Comparison of ENCODE assay signal across 14 cellular contexts in the genomic region with DNA sequence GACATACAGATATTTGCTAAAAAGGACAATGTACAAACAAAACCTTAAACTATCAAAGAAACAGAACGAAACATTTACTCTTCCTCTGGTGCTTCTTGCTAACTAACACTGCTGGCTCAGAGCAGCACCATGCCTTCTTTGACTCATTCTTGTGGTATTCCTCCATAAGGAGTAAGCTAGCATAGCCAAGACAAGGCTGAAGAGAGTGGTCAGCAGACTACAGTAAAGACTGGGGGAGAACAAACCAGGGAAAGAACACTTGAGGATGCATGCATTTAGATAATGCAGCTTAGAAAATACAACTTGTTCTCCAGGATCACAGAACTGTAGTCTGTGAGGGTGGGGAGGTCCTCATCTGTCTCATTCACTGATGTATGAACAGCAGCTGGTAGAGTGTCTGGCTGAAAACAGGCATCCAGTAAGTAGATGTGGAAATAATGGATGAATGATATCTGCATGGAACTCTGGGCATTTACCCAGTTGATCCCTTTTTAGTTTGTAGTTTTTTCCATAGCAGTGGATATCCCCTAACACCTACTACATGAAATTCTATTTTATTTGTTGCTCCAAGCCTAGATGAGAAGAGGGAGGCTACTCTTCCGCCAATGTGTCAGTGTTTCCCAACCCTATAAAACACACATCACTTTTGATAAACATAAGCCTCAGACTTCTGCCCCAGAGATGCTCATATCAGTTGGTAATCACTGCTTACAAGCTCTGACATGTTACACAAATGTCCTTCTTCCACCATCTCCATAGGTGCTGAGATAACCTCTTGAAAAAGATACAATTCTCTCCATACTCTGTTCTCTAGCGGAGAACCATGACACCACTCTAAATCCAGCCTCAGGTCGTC. TPM values are rescaled to one million over a fixed set of nuclear protein-coding genes. Genes with fewer than 3 reads are reported as not detected.
DNase-seq lines count a peak whose midpoint lies in the region; ATAC-seq, FAIRE-seq and TF ChIP-seq lines count a peak whose summit lies in the region.
"Had no signal": no experiment of that assay in that cellular context is flagged by ENCODE, and none has a peak within 500 bp of the region (broad histone marks: within the 10 kb centered on the region; RNA-seq: fewer than 3 reads in every experiment).

No MANE protein-coding gene starts in this region.

- no peak for DNase-seq in natural killer cell treated with Interleukin-12 subunit alpha and Interleukin-12 subunit beta and Interleukin-15 and Interleukin-18, amount 100 ng/mL, for 72 hours (ENCODE audit: low spot score)
- DNase-seq in natural killer cell: no peak
- DNase-seq in bronchial epithelial cell (ENCODE audit: low read depth): peak; percentile 78
- peak; percentile 18 for DNase-seq in kidney glomerular epithelial cell (lab: John Stamatoyannopoulos, UW)
- no peak for DNase-seq in aorta
- no peak for DNase-seq in NCI-H2227 (lab: John Stamatoyannopoulos, UW; ENCODE audit: unreplicated experiment)
- DNase-seq in heart right ventricle: no peak
- DNase-seq: activated CD8-positive, alpha-beta T cell treated with anti-CD3 and anti-CD28 coated beads, Interleukin-2, amount 10 ng/mL, durations not matched to agents 7 days and 5 days; adrenal gland; H9; NCI-H524 treated with DMSO at 0.1 percent for 48 hours had no signal

- H3K27ac ChIP-seq in aorta (ENCODE audit: low read depth in 1 of 2, low read length in 2 of 2) (peak overlapping the region; percentile 56 to 69), heart right ventricle (peak overlapping the region in 1 of 10 donors; percentile 47)
- H3K27ac ChIP-seq: adrenal gland had no signal

- no peaks in the 10 kb centered on the region for H3K9me3 Mint-ChIP-seq in natural killer cell treated with Interleukin-12 subunit alpha and Interleukin-12 subunit beta and Interleukin-15 and Interleukin-18, amount 100 ng/mL, for 72 hours
- no peaks in the 10 kb centered on the region for H3K9me3 Mint-ChIP-seq in natural killer cell
- H3K9me3 Mint-ChIP-seq: H9 had no signal

- H3K36me3 ChIP-seq in bronchial epithelial cell (ENCODE audit: control insufficient read depth, insufficient read depth, low read length): peaks cover 15% of the 10 kb centered on the region
- H3K36me3 ChIP-seq in aorta (ENCODE audit: control insufficient read depth in 1 of 2, insufficient read depth in 2 of 2, low read length in 1 of 2): peaks cover 5 to 9% of the 10 kb centered on the region in 2 donors
- H3K36me3 ChIP-seq in heart right ventricle: peaks cover 0 to 100% (median 52%) of the 10 kb centered on the region in 9 donors

- WGBS in aorta, 2 donors: 65 to 72% methylated on average over 4 of the region's 4 CpGs
- 84 to 87% methylated on average over 4 of the region's 4 CpGs for WGBS in heart right ventricle, 2 donors

- H3K4me3 Mint-ChIP-seq in natural killer cell treated with Interleukin-12 subunit alpha and Interleukin-12 subunit beta and Interleukin-15 and Interleukin-18, amount 100 ng/mL, for 72 hours: no peak overlapping the region
- no peak overlapping the region for H3K4me3 Mint-ChIP-seq in natural killer cell
- H3K4me3 Mint-ChIP-seq: activated CD8-positive, alpha-beta T cell treated with anti-CD3 and anti-CD28 coated beads, Interleukin-2, amount 10 ng/mL, durations not matched to agents 7 days and 5 days; B cell; H9 had no signal

- no peak for FAIRE-seq in bronchial epithelial cell (lab: Jason Lieb, UNC)
- FAIRE-seq: G401.6 had no signal

- no peaks in the 10 kb centered on the region for H3K27me3 Mint-ChIP-seq in natural killer cell treated with Interleukin-12 subunit alpha and Interleukin-12 subunit beta and Interleukin-15 and Interleukin-18, amount 100 ng/mL, for 72 hours
- H3K27me3 Mint-ChIP-seq in natural killer cell (ENCODE audit: low read depth in 2 of 2): no peaks in the 10 kb centered on the region
- H3K27me3 Mint-ChIP-seq: B cell had no signal

- intact Hi-C loops in natural killer cell (cut with micrococcal nuclease): no loop called here
- intact Hi-C loops in aorta (cut with DNase I): loop anchor here in 1 of 2 donors (10.0 kb wide), 1 partner anchor 904 kb away; a partner anchor contains a TSS
- intact Hi-C loops in heart right ventricle (cut with DNase I): loop anchor here in 1 of 10 donors (10.0 kb wide), 1 partner anchor 694 kb away; no protein-coding TSS in a partner anchor

- H3K27me3 ChIP-seq in bronchial epithelial cell (ENCODE audit: control insufficient read depth, insufficient read depth, low read length): no peaks in the 10 kb centered on the region
- no peaks in the 10 kb centered on the region for H3K27me3 ChIP-seq in aorta (ENCODE audit: control insufficient read depth in 1 of 2, insufficient read depth in 2 of 2, low read length in 1 of 2)
- no peaks in the 10 kb centered on the region for H3K27me3 ChIP-seq in heart right ventricle
- H3K27me3 ChIP-seq: adrenal gland had no signal

- H3K36me3 Mint-ChIP-seq in natural killer cell treated with Interleukin-12 subunit alpha and Interleukin-12 subunit beta and Interleukin-15 and Interleukin-18, amount 100 ng/mL, for 72 hours: peaks cover 58% of the 10 kb centered on the region
- H3K36me3 Mint-ChIP-seq in natural killer cell: peaks cover 44% of the 10 kb centered on the region

- H3K4me1 Mint-ChIP-seq in natural killer cell treated with Interleukin-12 subunit alpha and Interleukin-12 subunit beta and Interleukin-15 and Interleukin-18, amount 100 ng/mL, for 72 hours (ENCODE audit: low read depth in 2 of 2): peaks cover 29 to 31% of the 10 kb centered on the region in 2 donors
- peaks cover 34 to 37% of the 10 kb centered on the region in 2 donors for H3K4me1 Mint-ChIP-seq in natural killer cell

- peaks cover 0 to 4% of the 10 kb centered on the region in 2 donors for H3K4me1 ChIP-seq in aorta (ENCODE audit: control insufficient read depth in 1 of 2, insufficient read depth in 2 of 2, low read length in 2 of 2)
- peaks cover 0 to 42% (median 16%) of the 10 kb centered on the region in 9 donors for H3K4me1 ChIP-seq in heart right ventricle

- ATAC-seq in natural killer cell treated with Interleukin-12 subunit alpha and Interleukin-12 subunit beta and Interleukin-15 and Interleukin-18, amount 100 ng/mL, for 72 hours: no peak
- ATAC-seq in natural killer cell: no peak
- peak; percentile 64 for ATAC-seq in aorta (ENCODE audit: low FRiP score)
- ATAC-seq in HG03135 (IDR thresholded peaks at IDR 0.05; ENCODE audit: unreplicated experiment): no peak
- no peak for ATAC-seq in heart right ventricle
- ATAC-seq: activated CD8-positive, alpha-beta T cell treated with anti-CD3 and anti-CD28 coated beads, Interleukin-2, amount 10 ng/mL, durations not matched to agents 7 days and 5 days had no signal

- H3K9me3 ChIP-seq in aorta (ENCODE audit: control insufficient read depth, low read length): no peaks in the 10 kb centered on the region
- no peaks in the 10 kb centered on the region for H3K9me3 ChIP-seq in heart right ventricle
- H3K9me3 ChIP-seq: adrenal gland had no signal

- H3K27ac Mint-ChIP-seq in natural killer cell treated with Interleukin-12 subunit alpha and Interleukin-12 subunit beta and Interleukin-15 and Interleukin-18, amount 100 ng/mL, for 72 hours: peak overlapping the region; percentile 7 to 27
- H3K27ac Mint-ChIP-seq in natural killer cell: peak overlapping the region in 1 of 2 donors; percentile 35
- H3K27ac Mint-ChIP-seq: activated CD8-positive, alpha-beta T cell treated with anti-CD3 and anti-CD28 coated beads, Interleukin-2, amount 10 ng/mL, durations not matched to agents 7 days and 5 days; B cell; H9 had no signal

- no peak for TF ChIP-seq CTCF in natural killer cell (IDR thresholded peaks at IDR 0.05)
- no peak for TF ChIP-seq CTCF in bronchial epithelial cell (IDR thresholded peaks at IDR 0.05; ENCODE audit: insufficient read depth, low read length, severe bottlenecking)
- TF ChIP-seq CTCF in heart right ventricle (IDR thresholded peaks at IDR 0.05): no peak

- H3K4me3 ChIP-seq in bronchial epithelial cell (ENCODE audit: low read depth, low read length): no peak overlapping the region
- no peak overlapping the region for H3K4me3 ChIP-seq in aorta (ENCODE audit: low read length in 2 of 2)
- H3K4me3 ChIP-seq in heart right ventricle: no peak overlapping the region
- H3K4me3 ChIP-seq: adrenal gland had no signal

RNA-seq across cellular contexts. Expression of a gene that starts 7.3 kb away (rescaled TPM):
- total RNA-seq in natural killer cell treated with Interleukin-12 subunit alpha and Interleukin-12 subunit beta and Interleukin-15 and Interleukin-18, amount 100 ng/mL, for 72 hours: 10 to 100 TPM; 62.2 to 68.8 TPM
- 10 to 100 TPM; 65.4 to 76.6 (median 72.0) TPM for total RNA-seq in natural killer cell
- total RNA-seq in bronchial epithelial cell: 34.8 and 50.7 TPM in 2 replicates
- 10 to 100 TPM; 53.9 to 71.9 TPM for total RNA-seq in aorta
- polyA plus RNA-seq in aorta: 10 to 100 TPM; 17.5 to 27.1 TPM
- total RNA-seq in heart right ventricle: 10 to 100 TPM; 37.1 to 60.9 (median 54.5) TPM
- 10 to 100 TPM; 10.4 to 16.2 TPM for polyA plus RNA-seq in heart right ventricle

Comparison
In these comparisons a context has a peak if more than half of its experiments do, and no peak if none do; other contexts are left out.
1. DNase-seq: peak in bronchial epithelial cell (single experiment) and kidney glomerular epithelial cell (single experiment); none in natural killer cell treated with Interleukin-12 subunit alpha and Interleukin-12 subunit beta and Interleukin-15 and Interleukin-18, amount 100 ng/mL, for 72 hours (single experiment), natural killer cell (single experiment), aorta (0 of 2), NCI-H2227 (single experiment) and heart right ventricle (0 of 2).